ENCODE assay signal across 23 cellular contexts in genomic region chr3:159216295-159216694, GRCh38.
DNase-seq lines count a peak whose midpoint lies in the region; TF ChIP-seq lines count a peak whose summit lies in the region.
"Had no signal": no experiment of that assay in that cellular context is flagged by ENCODE, and none has a peak within 500 bp of the region (broad histone marks: within the 10 kb centered on the region; RNA-seq: fewer than 3 reads in every experiment).

No MANE protein-coding gene starts in this region.

- H3K23ac ChIP-seq in H9 (ENCODE audit: insufficient read length, low read depth, low read length), result no peak overlapping the region

- no CpG with 5 or more reads among the region's 3 CpGs for WGBS in H9 (ENCODE audit: extremely low coverage, insufficient read length, low lambda C conversion rate)
- 86 to 90% methylated on average over 3 of the region's 3 CpGs for WGBS in thyroid gland, 2 donors

- H2BK120ac ChIP-seq in H9 (ENCODE audit: low read depth, low read length, poor library complexity, severe bottlenecking), result no peak overlapping the region

- H3K9me3 ChIP-seq in neural cell (ENCODE audit: low read length), result no peaks in the 10 kb centered on the region
- no peaks in the 10 kb centered on the region for H3K9me3 ChIP-seq in H9 (ENCODE audit: control insufficient read depth, low read depth, low read length)
- H3K9me3 ChIP-seq in thyroid gland, result no peaks in the 10 kb centered on the region
- H3K9me3 ChIP-seq: BE2C, BLaER1 had no signal

- H3F3A ChIP-seq in neural cell (ENCODE audit: insufficient read depth, low read length, poor library complexity, severe bottlenecking), result peaks cover 12% of the 10 kb centered on the region

- H4K91ac ChIP-seq in H9 (ENCODE audit: insufficient read length, low read depth, low read length), result no peak overlapping the region

- H3K9ac ChIP-seq in neural cell (ENCODE audit: low read length) (peak overlapping the region; percentile 49), H9 (ENCODE audit: extremely low read depth, insufficient read length, low read length) (no peak overlapping the region)
- H3K9ac ChIP-seq: BLaER1 had no signal

- no peaks in the 10 kb centered on the region for H3K23me2 ChIP-seq in H9 (ENCODE audit: insufficient read length, low read depth, low read length, poor library complexity, severe bottlenecking)

- no peak overlapping the region for H2AK5ac ChIP-seq in H9 (ENCODE audit: insufficient read length, low read length)

- H2BK5ac ChIP-seq in H9 (ENCODE audit: insufficient read length, low read length), result no peak overlapping the region

- no peak overlapping the region for H2BK20ac ChIP-seq in H9 (ENCODE audit: low read depth, low read length, poor library complexity, severe bottlenecking)

- no peak for TF ChIP-seq POLR2A in thyroid gland (IDR thresholded peaks at IDR 0.05)

- H3K14ac ChIP-seq in H9 (ENCODE audit: insufficient read depth, low read length), result no peak overlapping the region

- H3K4me2 ChIP-seq in neural cell (ENCODE audit: low read length) (peak overlapping the region; percentile 49), H9 (ENCODE audit: insufficient read depth, insufficient read length, low read length) (no peak overlapping the region)
- H3K4me2 ChIP-seq: BLaER1 had no signal

- H2BK15ac ChIP-seq in H9 (ENCODE audit: low read depth, low read length), result no peak overlapping the region

- no peaks in the 10 kb centered on the region for H3K9me3 Mint-ChIP-seq in H9
- H3K9me3 Mint-ChIP-seq: CD14-positive monocyte had no signal

- no peaks in the 10 kb centered on the region for H3K79me2 ChIP-seq in neural cell (replicated peaks; ENCODE audit: insufficient read depth, low read length)
- H3K79me2 ChIP-seq in H9 (ENCODE audit: insufficient read depth, low read length), result no peaks in the 10 kb centered on the region

- no peak overlapping the region for H4K5ac ChIP-seq in H9 (ENCODE audit: insufficient read length, low read depth, low read length)

- DNase-seq in NCI-H69 (lab: John Stamatoyannopoulos, UW), result peak; percentile 58
- DNase-seq in SK-N-DZ (ENCODE audit: low spot score), result peak; percentile 15
- DNase-seq in H9, result no peak
- no peak for DNase-seq in thyroid gland
- DNase-seq: 8988T; ACHN; BE2C; C1 segment of cervical spinal cord; CD4-positive, alpha-beta memory T cell; CD4-positive, CD25-positive, alpha-beta regulatory T cell; CD8-positive, alpha-beta memory T cell; COR-L47; DMS 273 treated with DMSO at 0.1 percent for 48 hours; DMS153; DMS53; DMS79; DND-41; EL; GDM1 had no signal

- intact Hi-C loops in thyroid gland (cut with DNase I), result no loop called here

- H3K36me3 ChIP-seq in neural cell (ENCODE audit: insufficient read depth, low read length), result no peaks in the 10 kb centered on the region
- H3K36me3 ChIP-seq in thyroid gland, result no peaks in the 10 kb centered on the region
- H3K36me3 ChIP-seq: BE2C, BLaER1 had no signal

- no peak overlapping the region for H3T11ph ChIP-seq in H9 (ENCODE audit: low read length)

- H3K4me1 ChIP-seq in H9 (ENCODE audit: insufficient read depth, low read length) (no peaks in the 10 kb centered on the region), thyroid gland (no peaks in the 10 kb centered on the region)
- H3K4me1 ChIP-seq: BE2C, BLaER1 had no signal

- no peak overlapping the region for H4K8ac ChIP-seq in H9 (replicated peaks; ENCODE audit: insufficient read length, low read depth, low read length)

- H3K9me2 ChIP-seq in neural cell (ENCODE audit: insufficient read depth, low read length), result no peaks in the 10 kb centered on the region

- H3K4ac ChIP-seq in H9 (ENCODE audit: low read depth, low read length), result no peak overlapping the region

- peak overlapping the region; percentile 11 for H2AFZ ChIP-seq in neural cell (ENCODE audit: low read depth, low read length)
- H2AFZ ChIP-seq in H9 (ENCODE audit: low read length), result no peak overlapping the region

- H3K56ac ChIP-seq in H9 (ENCODE audit: insufficient read length, low read depth, low read length), result no peak overlapping the region

- no peak overlapping the region for H3K18ac ChIP-seq in H9 (ENCODE audit: insufficient read length, low read depth, low read length)

- TF ChIP-seq RAD21 in neural cell (conservative IDR thresholded peaks at IDR 0.05), result no peak

- no peak overlapping the region for H2BK12ac ChIP-seq in H9 (ENCODE audit: insufficient read length, low read depth, low read length)

- H3K27ac ChIP-seq in neural cell (ENCODE audit: low read length) (peak overlapping the region; percentile 87), H9 (ENCODE audit: insufficient read length, low read depth, low read length) (no peak overlapping the region), thyroid gland (no peak overlapping the region)
- H3K27ac ChIP-seq: BLaER1 had no signal

- H3K4me3 Mint-ChIP-seq in H9, result no peak overlapping the region
- H3K4me3 Mint-ChIP-seq: CD14-positive monocyte; CD4-positive, alpha-beta memory T cell; CD4-positive, CD25-positive, alpha-beta regulatory T cell; CD8-positive, alpha-beta memory T cell had no signal

- no peaks in the 10 kb centered on the region for H3K27me3 ChIP-seq in neural cell (ENCODE audit: insufficient read depth, low read depth, low read length)
- no peaks in the 10 kb centered on the region for H3K27me3 ChIP-seq in H9 (ENCODE audit: insufficient read depth, low read length)
- no peaks in the 10 kb centered on the region for H3K27me3 ChIP-seq in thyroid gland
- H3K27me3 ChIP-seq: BE2C, BLaER1 had no signal

- TF ChIP-seq CTCF in neural cell (IDR thresholded peaks at IDR 0.05; ENCODE audit: poor library complexity, severe bottlenecking), result no peak
- TF ChIP-seq CTCF in H9 (conservative IDR thresholded peaks at IDR 0.05), result no peak
- TF ChIP-seq CTCF in thyroid gland (IDR thresholded peaks at IDR 0.05), result no peak

- no peaks in the 10 kb centered on the region for H3K79me1 ChIP-seq in H9 (ENCODE audit: insufficient read depth, low read depth, low read length, poor library complexity, severe bottlenecking)

- no peaks in the 10 kb centered on the region for H3K27me3 Mint-ChIP-seq in H9 (ENCODE audit: low read depth)

- H3K4me3 ChIP-seq in neural cell (ENCODE audit: low read length), result peak overlapping the region; percentile 37
- H3K4me3 ChIP-seq in thyroid gland (replicated peaks in 1 of 3), result no peak overlapping the region
- H3K4me3 ChIP-seq: BLaER1, GM12878 had no signal

- no peak overlapping the region; a peak in 1 of 7 replicates for H3K27ac Mint-ChIP-seq in H9
- H3K27ac Mint-ChIP-seq: CD14-positive monocyte; CD4-positive, alpha-beta memory T cell; CD4-positive, CD25-positive, alpha-beta regulatory T cell; CD8-positive, alpha-beta memory T cell had no signal

- peak; percentile 11 for TF ChIP-seq EP300 in neural cell (conservative IDR thresholded peaks at IDR 0.05; ENCODE audit: poor library complexity, severe bottlenecking)

- no peaks in the 10 kb centered on the region for H3K4me1 Mint-ChIP-seq in H9
- H3K4me1 Mint-ChIP-seq: CD14-positive monocyte; CD4-positive, alpha-beta memory T cell; CD4-positive, CD25-positive, alpha-beta regulatory T cell; CD8-positive, alpha-beta memory T cell had no signal

- no peaks in the 10 kb centered on the region for H3K36me3 Mint-ChIP-seq in H9 (ENCODE audit: insufficient read depth in 1 of 3, low read depth in 3 of 3)
- H3K36me3 Mint-ChIP-seq: CD14-positive monocyte; CD4-positive, alpha-beta memory T cell; CD4-positive, CD25-positive, alpha-beta regulatory T cell; CD8-positive, alpha-beta memory T cell had no signal

- H4K20me1 ChIP-seq in neural cell (ENCODE audit: insufficient read depth), result no peaks in the 10 kb centered on the region
- H4K20me1 ChIP-seq in H9 (ENCODE audit: control insufficient read depth, insufficient read depth, insufficient read length), result no peaks in the 10 kb centered on the region
- H4K20me1 ChIP-seq: BLaER1 had no signal

TF ChIP-seq in neural cell, 6 proteins besides CTCF, POLR2A, EP300 and RAD21:
- TF ChIP-seq SMC3 (conservative IDR thresholded peaks at IDR 0.05; ENCODE audit: poor library complexity) (no peak), MXI1 (conservative IDR thresholded peaks at IDR 0.05; ENCODE audit: poor library complexity, severe bottlenecking) (no peak), REST (IDR thresholded peaks at IDR 0.05; ENCODE audit: borderline replicate concordance) (peak; percentile 35), EZH2 (IDR thresholded peaks at IDR 0.05; ENCODE audit: borderline replicate concordance, insufficient read depth, low read length, poor library complexity, severe bottlenecking) (no peak), TAF1 (IDR thresholded peaks at IDR 0.05; ENCODE audit: low read depth) (no peak), POLR2AphosphoS5 (IDR thresholded peaks at IDR 0.05) (peak; percentile 18)

Comparison
In these comparisons a context has a peak if more than half of its experiments do, and no peak if none do; other contexts are left out.
1. DNase-seq: peak in NCI-H69 (single experiment) and SK-N-DZ (single experiment); none in H9 (single experiment) and thyroid gland (0 of 2).